27 cellular contexts compared by ENCODE assay signal in genomic region chr21:46352913-46353312, GRCh38.
"Had no signal": no experiment of that assay in that cellular context is flagged by ENCODE, and none has a peak within 500 bp of the region (broad histone marks: within the 10 kb centered on the region; RNA-seq: fewer than 3 reads in every experiment).

No MANE protein-coding gene starts in this region.

- H3K4me3 Mint-ChIP-seq: mesothelial cell of epicardium; naive thymus-derived CD4-positive, alpha-beta T cell; natural killer cell treated with Interleukin-12 subunit alpha and Interleukin-12 subunit beta and Interleukin-15 and Interleukin-18, amount 100 ng/mL, for 72 hours; neural crest cell; stimulated activated naive CD8-positive, alpha-beta T cell treated with anti-CD3 and anti-CD28 coated beads, Interleukin-15, Interleukin-2, amounts not matched to agents 100 ng/mL and 50 ng/mL, for 24 hours had no signal

- H3K4me1 ChIP-seq: heart right ventricle, left lung, pancreas, prostate gland, right atrium auricular region, right lobe of liver, suprapubic skin, tibial artery, upper lobe of right lung had no signal

- H3K27me3 Mint-ChIP-seq: naive thymus-derived CD4-positive, alpha-beta T cell; natural killer cell treated with Interleukin-12 subunit alpha and Interleukin-12 subunit beta and Interleukin-15 and Interleukin-18, amount 100 ng/mL, for 72 hours; stimulated activated naive CD8-positive, alpha-beta T cell treated with anti-CD3 and anti-CD28 coated beads, Interleukin-15, Interleukin-2, amounts not matched to agents 100 ng/mL and 50 ng/mL, for 24 hours had no signal

- ATAC-seq: heart right ventricle; left colon; left lung; naive thymus-derived CD4-positive, alpha-beta T cell; natural killer cell treated with Interleukin-12 subunit alpha and Interleukin-12 subunit beta and Interleukin-15 and Interleukin-18, amount 100 ng/mL, for 72 hours; pancreas; right lobe of liver; upper lobe of right lung had no signal

- DNase-seq: heart right ventricle; islet precursor cell; left colon; mesendoderm; naive thymus-derived CD4-positive, alpha-beta T cell; pancreas; right lobe of liver; stimulated activated CD4-positive, alpha-beta T cell treated with anti-CD3 and anti-CD28 coated beads, Interleukin-12 subunit alpha, Interleukin-12 subunit beta, amount 100 ng/mL, for 4 hours; stimulated activated CD4-positive, alpha-beta T cell treated with anti-CD3 and anti-CD28 coated beads, Interleukin-15, amount 100 ng/mL, for 24 hours; stimulated activated CD4-positive, alpha-beta T cell treated with anti-CD3 and anti-CD28 coated beads, Interleukin-2, amount 100 ng/mL, for 24 hours; stimulated activated CD4-positive, alpha-beta T cell treated with anti-CD3 and anti-CD28 coated beads, Interleukin-4, amount 100 ng/mL, for 1 hour; stimulated activated naive CD4-positive, alpha-beta T cell; tibial artery; trophoblast cell; upper lobe of right lung had no signal

- H3K9me3 Mint-ChIP-seq: mesothelial cell of epicardium; naive thymus-derived CD4-positive, alpha-beta T cell; natural killer cell treated with Interleukin-12 subunit alpha and Interleukin-12 subunit beta and Interleukin-15 and Interleukin-18, amount 100 ng/mL, for 72 hours; neural crest cell; stimulated activated naive CD8-positive, alpha-beta T cell treated with anti-CD3 and anti-CD28 coated beads, Interleukin-15, Interleukin-2, amounts not matched to agents 100 ng/mL and 50 ng/mL, for 24 hours had no signal

- H3K4me3 ChIP-seq: heart right ventricle, hepatocyte, left lung, lung, pancreas, prostate gland, right atrium auricular region, right lobe of liver, skin epidermis, suprapubic skin, thoracic aorta, tibial artery, upper lobe of right lung had no signal

- H3K27me3 ChIP-seq: heart right ventricle, hepatocyte, left lung, pancreas, right atrium auricular region, right lobe of liver, suprapubic skin, tibial artery, upper lobe of right lung had no signal

- H3K27ac ChIP-seq: heart right ventricle, hepatocyte, left lung, pancreas, prostate gland, right atrium auricular region, right lobe of liver, skin epidermis, suprapubic skin, thoracic aorta, tibial artery, upper lobe of right lung had no signal

- H3K4me1 Mint-ChIP-seq: mesothelial cell of epicardium; naive thymus-derived CD4-positive, alpha-beta T cell; neural crest cell had no signal

- H3K9me3 ChIP-seq: heart right ventricle, left lung, pancreas, prostate gland, right atrium auricular region, right lobe of liver, suprapubic skin, thoracic aorta, tibial artery, upper lobe of right lung had no signal

- H3K27ac Mint-ChIP-seq: mesothelial cell of epicardium; natural killer cell treated with Interleukin-12 subunit alpha and Interleukin-12 subunit beta and Interleukin-15 and Interleukin-18, amount 100 ng/mL, for 72 hours; stimulated activated naive CD8-positive, alpha-beta T cell treated with anti-CD3 and anti-CD28 coated beads, Interleukin-15, Interleukin-2, amounts not matched to agents 100 ng/mL and 50 ng/mL, for 24 hours had no signal
